ENCODE assay signal across 1 cellular context in the genomic region with DNA sequence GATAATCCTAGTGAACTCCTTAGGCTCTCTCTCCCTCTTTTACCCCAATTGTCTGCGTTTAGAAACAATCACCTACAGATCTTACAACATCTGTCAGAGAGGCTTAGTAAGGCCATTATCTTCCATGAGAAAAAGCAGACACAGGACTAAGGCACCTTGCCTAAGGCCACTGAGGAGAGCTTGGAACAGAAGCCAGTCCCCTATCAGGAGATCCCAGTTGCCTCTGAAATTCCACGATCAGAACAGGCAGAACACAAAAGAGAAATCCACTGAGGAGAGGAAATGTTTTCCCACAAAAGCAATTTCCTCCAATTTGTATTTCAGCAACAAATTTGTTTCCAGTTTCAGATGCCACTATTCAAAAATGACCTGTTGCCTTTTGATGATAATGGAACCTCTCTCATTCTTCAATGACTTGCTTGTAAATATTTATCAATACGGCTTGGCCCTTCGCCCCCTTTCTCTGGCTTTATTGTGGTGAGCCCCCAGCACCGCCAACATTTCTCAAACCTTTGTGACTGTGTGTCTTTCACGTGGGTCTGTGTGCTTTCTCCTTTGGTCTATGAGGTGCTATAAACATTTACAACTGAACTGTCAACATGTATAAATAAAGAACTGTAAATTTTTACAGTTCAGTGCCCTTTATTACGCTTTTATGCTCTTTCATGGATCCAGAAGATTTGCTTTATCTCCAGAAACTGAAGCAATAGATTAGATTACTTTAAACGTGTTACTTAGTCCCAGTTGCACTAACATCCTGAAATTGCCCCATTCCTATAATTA.
TF ChIP-seq lines count a peak whose summit lies in the region.

No MANE protein-coding gene starts in this region.

TF ChIP-seq in IMR-90, 13 proteins besides CTCF, POLR2A, EP300 and RAD21 (continued from another document):
- TF ChIP-seq CHD1 (IDR thresholded peaks at IDR 0.05; ENCODE audit: low read depth, low read length) (no peak), MAZ (IDR thresholded peaks at IDR 0.05; ENCODE audit: borderline replicate concordance, low read depth, low read length) (no peak), FOS (IDR thresholded peaks at IDR 0.05; ENCODE audit: low read depth, low read length) (no peak), RCOR1 (IDR thresholded peaks at IDR 0.05; ENCODE audit: insufficient replicate concordance, low read length) (no peak), MAFK (IDR thresholded peaks at IDR 0.05; ENCODE audit: low read depth, low read length) (no peak), MXI1 (IDR thresholded peaks at IDR 0.05; ENCODE audit: borderline replicate concordance, low read depth, low read length) (no peak)
- TF ChIP-seq, protein P1, sequence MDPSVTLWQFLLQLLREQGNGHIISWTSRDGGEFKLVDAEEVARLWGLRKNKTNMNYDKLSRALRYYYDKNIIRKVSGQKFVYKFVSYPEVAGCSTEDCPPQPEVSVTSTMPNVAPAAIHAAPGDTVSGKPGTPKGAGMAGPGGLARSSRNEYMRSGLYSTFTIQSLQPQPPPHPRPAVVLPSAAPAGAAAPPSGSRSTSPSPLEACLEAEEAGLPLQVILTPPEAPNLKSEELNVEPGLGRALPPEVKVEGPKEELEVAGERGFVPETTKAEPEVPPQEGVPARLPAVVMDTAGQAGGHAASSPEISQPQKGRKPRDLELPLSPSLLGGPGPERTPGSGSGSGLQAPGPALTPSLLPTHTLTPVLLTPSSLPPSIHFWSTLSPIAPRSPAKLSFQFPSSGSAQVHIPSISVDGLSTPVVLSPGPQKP (IDR thresholded peaks at IDR 0.05; ENCODE audit: borderline replicate concordance, low read depth, low read length) = no peak
